ENCODE assay signal across 16 cellular contexts in genomic region chr5:150521522-150521817, GRCh38.
"Had no signal": no experiment of that assay in that cellular context is flagged by ENCODE, and none has a peak within 500 bp of the region (broad histone marks: within the 10 kb centered on the region; RNA-seq: fewer than 3 reads in every experiment).

No MANE protein-coding gene starts in this region.

- ATAC-seq: activated CD4-positive, CD25-positive, alpha-beta regulatory T cell treated with anti-CD3 and anti-CD28 coated beads, Interleukin-2, amount 50 U/mL, for 24 hours; activated naive CD8-positive, alpha-beta T cell treated with anti-CD3 and anti-CD28 coated beads, Interleukin-2, amount 50 U/mL, for 24 hours; mucosa of descending colon; naive thymus-derived CD4-positive, alpha-beta T cell; pancreas had no signal

- H3K27me3 ChIP-seq: esophagus squamous epithelium, pancreas, tibial artery had no signal

- H3K9me3 ChIP-seq: esophagus squamous epithelium, mucosa of descending colon, pancreas, tibial artery had no signal

- H3K4me3 ChIP-seq: esophagus squamous epithelium, mucosa of descending colon, pancreas, tibial artery had no signal

- FAIRE-seq: colon, pancreas had no signal

- DNase-seq: activated CD4-positive, alpha-beta T cell treated with anti-CD3 and anti-CD28 coated beads, Interleukin-2, amount 50 U/mL, for 1 hour; activated CD8-positive, alpha-beta memory T cell treated with anti-CD3 and anti-CD28 coated beads for 24 hours; activated naive CD4-positive, alpha-beta T cell treated with Interleukin-2 at 50 U/mL for 16 hours; activated naive CD8-positive, alpha-beta T cell treated with anti-CD3 and anti-CD28 coated beads, Interleukin-2, amount 50 U/mL, for 24 hours; aorta; effector CD4-positive, alpha-beta T cell; esophagus squamous epithelium; glutamatergic neuron; immature natural killer cell; naive thymus-derived CD4-positive, alpha-beta T cell; stimulated activated CD4-positive, alpha-beta T cell treated with anti-CD3 and anti-CD28 coated beads, Interleukin-2, amount 100 ng/mL, for 48 hours; tibial artery had no signal
